Comparison of ENCODE assay signal across 8 cellular contexts in the genomic region with DNA sequence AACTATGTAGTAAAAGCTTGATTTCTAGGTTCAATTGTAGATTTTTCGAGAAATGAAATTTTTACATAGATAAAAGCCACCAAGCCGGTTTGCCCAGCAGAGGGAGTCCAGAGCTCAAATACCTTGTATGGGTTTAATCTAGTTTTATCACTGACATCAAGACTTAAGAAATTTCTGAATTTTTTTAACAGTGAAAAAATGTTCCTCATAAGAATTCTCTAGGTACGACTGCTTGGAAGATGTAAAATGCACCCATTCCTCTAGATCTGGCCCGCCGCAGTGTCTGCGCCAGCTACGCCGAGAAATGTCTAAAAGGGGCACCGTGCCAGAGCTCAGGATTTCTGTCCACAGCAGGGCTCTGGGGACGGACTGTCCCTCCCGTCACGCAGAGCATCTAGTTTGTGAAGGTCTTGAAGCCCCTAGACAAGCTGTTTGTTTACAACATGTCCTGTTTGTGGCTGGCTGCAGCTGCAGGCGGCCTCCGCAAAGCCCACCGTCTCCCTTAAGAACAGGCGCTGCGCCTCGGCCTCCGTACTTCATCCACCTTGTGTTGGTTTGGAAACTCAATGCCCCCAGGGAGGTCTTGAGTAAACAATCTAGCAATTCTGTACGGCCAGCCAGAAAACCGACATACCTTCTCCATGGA. TPM values are rescaled to one million over a fixed set of nuclear protein-coding genes. Genes with fewer than 3 reads are reported as not detected.
A peak's percentile ranks its signal among the peaks of the same experiment; 100 is the strongest.
DNase-seq lines count a peak whose midpoint lies in the region; ATAC-seq and TF ChIP-seq lines count a peak whose summit lies in the region.

No MANE protein-coding gene starts in this region.

- peaks cover 19 to 100% (median 42%) of the 10 kb centered on the region in 3 donors for H3K36me3 ChIP-seq in esophagus squamous epithelium

- no peaks in the 10 kb centered on the region for H3K27me3 Mint-ChIP-seq in progenitor cell of endocrine pancreas

- H3K4me1 Mint-ChIP-seq in progenitor cell of endocrine pancreas (ENCODE audit: low read depth) = no peaks in the 10 kb centered on the region

- intact Hi-C loops in Right ventricle myocardium superior (cut with DNase I) (loop anchor here (10.0 kb wide), 1 partner anchor 138 kb away; no protein-coding TSS in a partner anchor), left cardiac atrium (cut with DNase I) (loop anchor here in 1 of 2 donors (5.0 kb wide), 1 partner anchor 130 kb away; no protein-coding TSS in a partner anchor), esophagus squamous epithelium (cut with DNase I) (no loop called here)

- H3K27ac Mint-ChIP-seq in progenitor cell of endocrine pancreas = no peak overlapping the region

- ATAC-seq in Right ventricle myocardium superior (ENCODE audit: poor library complexity) = no peak
- no peak for ATAC-seq in left cardiac atrium
- ATAC-seq in HG03354 (IDR thresholded peaks at IDR 0.05; ENCODE audit: poor library complexity, severe bottlenecking, unreplicated experiment) = no peak
- ATAC-seq in HG02759 (IDR thresholded peaks at IDR 0.05; ENCODE audit: unreplicated experiment) = no peak

- H3K9me3 ChIP-seq in esophagus squamous epithelium = no peaks in the 10 kb centered on the region

- peaks cover 0 to 15% (median 0%) of the 10 kb centered on the region in 3 donors for H3K4me1 ChIP-seq in esophagus squamous epithelium

- WGBS in esophagus squamous epithelium, 2 donors = 72 to 74% methylated on average over 18 to 20 of the region's 21 CpGs

- TF ChIP-seq POLR2A in esophagus squamous epithelium (IDR thresholded peaks at IDR 0.05) = no peak

- no peak overlapping the region for H3K4me3 ChIP-seq in esophagus squamous epithelium

- TF ChIP-seq CTCF in esophagus squamous epithelium (IDR thresholded peaks at IDR 0.05) = peak in 5 of 6 experiments; percentile 13 to 67 (median 57)
- peak; percentile 55 for TF ChIP-seq CTCF in progenitor cell of endocrine pancreas (IDR thresholded peaks at IDR 0.05; ENCODE audit: unreplicated experiment)

- no peaks in the 10 kb centered on the region for H3K27me3 ChIP-seq in esophagus squamous epithelium

- no peak overlapping the region for H3K27ac ChIP-seq in esophagus squamous epithelium

- peaks cover 22% of the 10 kb centered on the region for H3K36me3 Mint-ChIP-seq in progenitor cell of endocrine pancreas (ENCODE audit: insufficient read depth)

- no peak overlapping the region for H3K4me3 Mint-ChIP-seq in progenitor cell of endocrine pancreas (ENCODE audit: low read depth)

- no peaks in the 10 kb centered on the region for H3K9me3 Mint-ChIP-seq in progenitor cell of endocrine pancreas (ENCODE audit: low read depth)

- DNase-seq in Right ventricle myocardium superior (peak; percentile 60), left cardiac atrium (no peak), SW480 (ENCODE audit: low spot score) (peak; percentile 21), esophagus squamous epithelium (lab: John Stamatoyannopoulos, UW) (no peak), progenitor cell of endocrine pancreas (ENCODE audit: low spot score, unreplicated experiment) (no peak), NCI-H446 (lab: John Stamatoyannopoulos, UW) (no peak)

RNA-seq across cellular contexts. Expression of gene MAP1LC3B, which starts 24.8 kb away (rescaled TPM):
- 118 TPM for total RNA-seq in Right ventricle myocardium superior
- 10 to 100 TPM; 82.9 to 90.2 TPM for total RNA-seq in left cardiac atrium
- 10 to 100 TPM; 14.2 to 38.0 (median 24.4) TPM for total RNA-seq in esophagus squamous epithelium
- 44.1 and 46.2 TPM in 2 replicates for total RNA-seq in progenitor cell of endocrine pancreas

RNA-seq across cellular contexts. Expression of gene FBXO31, which starts 33.4 kb away (rescaled TPM):
- total RNA-seq in Right ventricle myocardium superior = 78.9 TPM
- 10 to 100 TPM; 45.6 to 50.8 TPM for total RNA-seq in left cardiac atrium
- total RNA-seq in esophagus squamous epithelium = 10 to 100 TPM; 18.3 to 43.7 (median 21.2) TPM
- 21.6 and 23.5 TPM in 2 replicates for total RNA-seq in progenitor cell of endocrine pancreas

Comparison
In these comparisons a context has a peak if more than half of its experiments do, and no peak if none do; other contexts are left out.
1. DNase-seq: peak in Right ventricle myocardium superior (single experiment) and SW480 (single experiment); none in left cardiac atrium (single experiment), esophagus squamous epithelium (single experiment), progenitor cell of endocrine pancreas (single experiment) and NCI-H446 (0 of 2).